18 cellular contexts compared by ENCODE assay signal in the genomic region with DNA sequence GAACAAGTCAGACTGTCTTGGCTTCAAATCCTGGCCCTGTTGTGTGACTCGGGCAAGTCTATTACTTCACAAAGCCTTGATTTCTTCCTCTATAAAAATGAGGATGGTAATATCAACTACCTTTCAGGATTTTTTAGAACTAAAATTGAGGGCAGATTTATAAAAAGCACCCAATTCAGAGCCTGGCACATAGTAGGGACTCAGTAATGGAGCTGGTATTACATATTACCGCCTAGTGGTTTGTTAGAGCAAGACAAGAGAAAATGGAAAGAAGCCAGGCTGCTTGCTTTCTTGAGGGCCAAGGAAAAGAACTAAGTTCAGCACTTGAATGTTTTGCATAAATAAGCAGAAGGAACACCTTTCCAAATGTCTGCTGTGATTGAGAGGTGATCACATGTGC. TPM values are rescaled to one million over a fixed set of nuclear protein-coding genes. Genes with fewer than 3 reads are reported as not detected.
A peak's percentile ranks its signal among the peaks of the same experiment; 100 is the strongest.
DNase-seq lines count a peak whose midpoint lies in the region; ATAC-seq, FAIRE-seq and TF ChIP-seq lines count a peak whose summit lies in the region.
"Had no signal": no experiment of that assay in that cellular context is flagged by ENCODE, and none has a peak within 500 bp of the region (broad histone marks: within the 10 kb centered on the region; RNA-seq: fewer than 3 reads in every experiment).

No MANE protein-coding gene starts in this region.

- POLR2A ChIA-PET in K562 (lab: Yijun Ruan, JAX) = interaction anchor here (1.6 kb wide), 1 partner anchor 9 kb away, joined by 4 read pairs; no protein-coding TSS in a partner anchor
- POLR2A ChIA-PET in naive thymus-derived CD8-positive, alpha-beta T cell (lab: Charles Lee) = interaction anchor here (1.2 kb wide), 1 partner anchor 20 kb away, joined by 3 read pairs; no protein-coding TSS in a partner anchor

- no peak overlapping the region for H2AFZ ChIP-seq in OCI-LY1 (ENCODE audit: low read length)
- H2AFZ ChIP-seq in K562 (ENCODE audit: low read depth, low read length) = no peak overlapping the region

- no peaks in the 10 kb centered on the region for H3K9me3 ChIP-seq in OCI-LY1 (ENCODE audit: low read length)
- H3K9me3 ChIP-seq in K562 (replicated peaks; ENCODE audit: control insufficient read depth, insufficient read depth, low read depth, low read length) = no peaks in the 10 kb centered on the region; the same call in 1 of the 2 replicates
- H3K9me3 ChIP-seq in thyroid gland = no peaks in the 10 kb centered on the region
- no peaks in the 10 kb centered on the region for H3K9me3 ChIP-seq in upper lobe of right lung
- H3K9me3 ChIP-seq: BLaER1 treated with 17β-estradiol and CSF1 and Interleukin-3, amounts not matched to agents 10 nM and 100 nM had no signal

- H3K4me3 ChIP-seq in OCI-LY1 (ENCODE audit: low read depth, low read length, poor library complexity, severe bottlenecking) (no peak overlapping the region), K562 (no peak overlapping the region), thyroid gland (replicated peaks in 1 of 3) (no peak overlapping the region), upper lobe of right lung (no peak overlapping the region)
- H3K4me3 ChIP-seq: BLaER1 treated with 17β-estradiol and CSF1 and Interleukin-3, amounts not matched to agents 10 nM and 100 nM had no signal

- in situ Hi-C loops in K562 (cut with MboI) = no loop called here

- H3K9me1 ChIP-seq in K562 (ENCODE audit: control insufficient read depth, insufficient read depth, low read length) = no peaks in the 10 kb centered on the region

- peaks cover 40% of the 10 kb centered on the region for H3K36me3 Mint-ChIP-seq in stimulated activated naive CD8-positive, alpha-beta T cell treated with anti-CD3 and anti-CD28 coated beads, Interleukin-15, Interleukin-2, amounts not matched to agents 100 ng/mL and 50 ng/mL, for 24 hours (ENCODE audit: low read depth)
- H3K36me3 Mint-ChIP-seq in naive thymus-derived CD8-positive, alpha-beta T cell = peaks cover 9 to 71% (median 18%) of the 10 kb centered on the region in 3 donors

- no peak for ATAC-seq in stimulated activated naive CD8-positive, alpha-beta T cell treated with anti-CD3 and anti-CD28 coated beads, Interleukin-15, Interleukin-2, amounts not matched to agents 100 U/mL and 50 U/mL, for 24 hours
- no peak for ATAC-seq in K562
- no peak for ATAC-seq in upper lobe of right lung
- ATAC-seq in naive thymus-derived CD8-positive, alpha-beta T cell = no peak

- H3K9me2 ChIP-seq in OCI-LY1 (ENCODE audit: low read depth, low read length) = no peaks in the 10 kb centered on the region

- no peak for DNase-seq in stimulated activated naive CD8-positive, alpha-beta T cell treated with anti-CD3 and anti-CD28 coated beads, Interleukin-15, Interleukin-2, amounts not matched to agents 100 U/mL and 50 U/mL, for 24 hours
- DNase-seq in K562 (ENCODE audit: extremely low read depth in 1 of 4, low spot score in 3 of 4) (no peak), thyroid gland (peak; percentile 14 to 23), upper lobe of right lung (no peak), T-helper 1 cell (no peak)
- no peak for DNase-seq in naive thymus-derived CD8-positive, alpha-beta T cell
- DNase-seq: ACHN; Calu3; CD4-positive, alpha-beta T cell; DMS 273 treated with DMSO at 0.1 percent for 48 hours; EL; H7; IMR-90 had no signal

- intact Hi-C loops in K562 (cut with micrococcal nuclease) = no loop called here
- intact Hi-C loops in thyroid gland (cut with DNase I) = no loop called here
- intact Hi-C loops in upper lobe of right lung (cut with DNase I) = no loop called here

- H3K9ac ChIP-seq in OCI-LY1 (ENCODE audit: low read length) = no peak overlapping the region
- no peak overlapping the region for H3K9ac ChIP-seq in K562 (ENCODE audit: insufficient read depth in 1 of 2, low read depth in 2 of 2, low read length in 2 of 2)
- H3K9ac ChIP-seq: BLaER1 treated with 17β-estradiol and CSF1 and Interleukin-3, amounts not matched to agents 10 nM and 100 nM had no signal

- peaks cover 90% of the 10 kb centered on the region for H3K36me3 ChIP-seq in OCI-LY1 (ENCODE audit: insufficient read depth, low read length)
- peaks cover 74% of the 10 kb centered on the region for H3K36me3 ChIP-seq in K562 (ENCODE audit: control insufficient read depth, insufficient read depth, low read length)
- peaks cover 5 to 6% of the 10 kb centered on the region in 2 donors for H3K36me3 ChIP-seq in thyroid gland
- H3K36me3 ChIP-seq in upper lobe of right lung = peaks cover 38% of the 10 kb centered on the region

- CTCF ChIA-PET in K562 (lab: Yijun Ruan, JAX; ENCODE audit: low intra/inter-chr PET ratio) = no interaction called here

- no peaks in the 10 kb centered on the region for H3K9me3 Mint-ChIP-seq in stimulated activated naive CD8-positive, alpha-beta T cell treated with anti-CD3 and anti-CD28 coated beads, Interleukin-15, Interleukin-2, amounts not matched to agents 100 ng/mL and 50 ng/mL, for 24 hours
- H3K9me3 Mint-ChIP-seq in naive thymus-derived CD8-positive, alpha-beta T cell = no peaks in the 10 kb centered on the region
- H3K9me3 Mint-ChIP-seq: CD4-positive, alpha-beta T cell had no signal

- peaks cover 19% of the 10 kb centered on the region; the same call in 1 of the 2 replicates for H3K79me2 ChIP-seq in OCI-LY1 (ENCODE audit: insufficient read depth, low read length)
- peaks cover 18% of the 10 kb centered on the region for H3K79me2 ChIP-seq in K562 (ENCODE audit: control insufficient read depth, insufficient read depth, low read length)

- H3K27ac Mint-ChIP-seq in stimulated activated naive CD8-positive, alpha-beta T cell treated with anti-CD3 and anti-CD28 coated beads, Interleukin-15, Interleukin-2, amounts not matched to agents 100 ng/mL and 50 ng/mL, for 24 hours = peak overlapping the region; percentile 15
- no peak overlapping the region for H3K27ac Mint-ChIP-seq in naive thymus-derived CD8-positive, alpha-beta T cell
- H3K27ac Mint-ChIP-seq: CD4-positive, alpha-beta T cell had no signal

- H3K27me3 ChIP-seq in OCI-LY1 (ENCODE audit: insufficient read depth, low read length) (no peaks in the 10 kb centered on the region), K562 (ENCODE audit: control insufficient read depth in 2 of 2, insufficient read depth in 2 of 2, low read length in 2 of 2) (no peaks in the 10 kb centered on the region), thyroid gland (no peaks in the 10 kb centered on the region), upper lobe of right lung (no peaks in the 10 kb centered on the region)
- H3K27me3 ChIP-seq: BLaER1 treated with 17β-estradiol and CSF1 and Interleukin-3, amounts not matched to agents 10 nM and 100 nM had no signal

- H3K4me1 Mint-ChIP-seq in stimulated activated naive CD8-positive, alpha-beta T cell treated with anti-CD3 and anti-CD28 coated beads, Interleukin-15, Interleukin-2, amounts not matched to agents 100 ng/mL and 50 ng/mL, for 24 hours (ENCODE audit: low read depth) = peaks cover 4% of the 10 kb centered on the region
- H3K4me1 Mint-ChIP-seq in naive thymus-derived CD8-positive, alpha-beta T cell = peaks cover 0 to 7% (median 1%) of the 10 kb centered on the region in 4 donors

- H4K20me1 ChIP-seq in OCI-LY1 (ENCODE audit: insufficient read depth, low read length) (no peaks in the 10 kb centered on the region), K562 (replicated peaks; ENCODE audit: control insufficient read depth, insufficient read depth, low read length) (no peaks in the 10 kb centered on the region; the same call in 1 of the 2 replicates)

- H3F3A ChIP-seq in OCI-LY1 (ENCODE audit: insufficient read depth, low read length) = no peaks in the 10 kb centered on the region

- no peak for TF ChIP-seq POLR2A in K562 (conservative IDR thresholded peaks at IDR 0.05)
- TF ChIP-seq POLR2A in thyroid gland (IDR thresholded peaks at IDR 0.05) = no peak

- no peak for TF ChIP-seq RAD21 in K562 (CRISPR knock-in tag; conservative IDR thresholded peaks at IDR 0.05 in 1 of 2, IDR thresholded peaks at IDR 0.05 in 1 of 2)

- H3K4me2 ChIP-seq in OCI-LY1 (ENCODE audit: low read length) (no peak overlapping the region), K562 (ENCODE audit: insufficient read depth, low read length) (no peak overlapping the region)
- H3K4me2 ChIP-seq: BLaER1 treated with 17β-estradiol and CSF1 and Interleukin-3, amounts not matched to agents 10 nM and 100 nM had no signal

- WGBS in K562 (ENCODE audit: insufficient coverage, low coverage, missing lambda C conversion rate) = 96% methylated on average over 2 of the region's 2 CpGs
- WGBS in thyroid gland, 2 donors = 60 to 80% methylated on average over 2 of the region's 2 CpGs

- H3K27ac ChIP-seq in OCI-LY1 (ENCODE audit: low read depth, low read length, poor library complexity, severe bottlenecking) = no peak overlapping the region
- H3K27ac ChIP-seq in K562 (ENCODE audit: extremely low read depth, low read depth, low read length) = no peak overlapping the region
- H3K27ac ChIP-seq in thyroid gland = peak overlapping the region in 2 of 3 donors; percentile 13 to 35
- H3K27ac ChIP-seq in upper lobe of right lung = no peak overlapping the region
- H3K27ac ChIP-seq: BLaER1 treated with 17β-estradiol and CSF1 and Interleukin-3, amounts not matched to agents 10 nM and 100 nM had no signal

- H3K27me3 Mint-ChIP-seq in stimulated activated naive CD8-positive, alpha-beta T cell treated with anti-CD3 and anti-CD28 coated beads, Interleukin-15, Interleukin-2, amounts not matched to agents 100 ng/mL and 50 ng/mL, for 24 hours = no peaks in the 10 kb centered on the region
- H3K27me3 Mint-ChIP-seq in naive thymus-derived CD8-positive, alpha-beta T cell = no peaks in the 10 kb centered on the region
- H3K27me3 Mint-ChIP-seq: CD4-positive, alpha-beta T cell had no signal

- BruUV-seq in K562 (replicated peaks; lab: Mats Ljungman, UMichigan) = no TSS peak

- H3K4me3 Mint-ChIP-seq in stimulated activated naive CD8-positive, alpha-beta T cell treated with anti-CD3 and anti-CD28 coated beads, Interleukin-15, Interleukin-2, amounts not matched to agents 100 ng/mL and 50 ng/mL, for 24 hours = no peak overlapping the region
- no peak overlapping the region for H3K4me3 Mint-ChIP-seq in naive thymus-derived CD8-positive, alpha-beta T cell
- H3K4me3 Mint-ChIP-seq: CD4-positive, alpha-beta T cell had no signal

- TF ChIP-seq CTCF in OCI-LY1 (IDR thresholded peaks at IDR 0.05; ENCODE audit: low read length) (peak; percentile 11; the same call in 1 of the 2 replicates), K562 (IDR thresholded peaks at IDR 0.05 in 2 of 3, conservative IDR thresholded peaks at IDR 0.05 in 1 of 3; ENCODE audit: insufficient read depth in 2 of 3, low read depth in 1 of 3, low read length in 3 of 3) (no peak), thyroid gland (IDR thresholded peaks at IDR 0.05) (peak in 4 of 6 experiments; percentile 17 to 53 (median 30)), upper lobe of right lung (IDR thresholded peaks at IDR 0.05) (no peak)

- H3K4me1 ChIP-seq in OCI-LY1 (ENCODE audit: insufficient read depth, low read length, severe bottlenecking) (no peaks in the 10 kb centered on the region), K562 (replicated peaks in 1 of 2; ENCODE audit: control insufficient read depth in 2 of 2, insufficient read depth in 2 of 2, low read length in 2 of 2) (no peaks in the 10 kb centered on the region; a peak in 1 of 5 replicates), thyroid gland (peaks cover 49 to 57% of the 10 kb centered on the region in 2 donors), upper lobe of right lung (no peaks in the 10 kb centered on the region)

- TF ChIP-seq EP300 in K562 (IDR thresholded peaks at IDR 0.05; ENCODE audit: low read length) = no peak

- FAIRE-seq in K562 (lab: Jason Lieb, UNC) = no peak
- FAIRE-seq: G401.6, GM19239 had no signal

RNA-seq across cellular contexts. Expression of a gene that starts 19.4 kb away (rescaled TPM):
- total RNA-seq in K562 (2011; cell fraction: chromatin; rRNA removed; ENCODE audit: low replicate concordance) = 84.4 and 88.6 TPM in 2 replicates
- 41.8 and 47.2 TPM in 2 replicates for total RNA-seq in K562 (2011; cell fraction: nucleolus; rRNA removed)
- 67.8 and 84.8 TPM in 2 replicates for total RNA-seq in K562 (2011; cell fraction: nucleoplasm; rRNA removed)
- total RNA-seq in K562 (2014; rRNA removed) (19.5 and 29.8 TPM in 2 replicates), K562 (2014; rRNA removed; fragmentation: Illumina TruSeq; extraction: Trizol) (20.1 and 23.1 TPM in 2 replicates), K562 (2015; rRNA removed; fragmentation: Illumina TruSeq; extraction: Trizol) (20.8 and 21.8 TPM in 2 replicates), K562 (2021) (20.5 and 21.1 TPM in 2 replicates), thyroid gland (10 to 100 TPM; 23.6 to 34.8 (median 26.2) TPM), upper lobe of right lung (12.9 TPM)
- polyA plus RNA-seq in K562 (2011; rRNA removed) (21.7 and 24.6 TPM in 2 replicates), K562 (2014; fragmentation: Illumina TruSeq; extraction: Trizol) (24.8 and 25.1 TPM in 2 replicates), K562 (2014; fragmentation: Nextera tagmentation; extraction: Ambion mirVana) (1 to 10 TPM; 5.0 to 6.5 TPM), K562 (2014; rRNA removed) (16.8 and 20.2 TPM in 2 replicates)
- 21.5 and 22.3 TPM in 2 replicates for polyA plus RNA-seq in K562 (2011; cell fraction: cytosol; rRNA removed)
- 27.9 and 29.2 TPM in 2 replicates for polyA plus RNA-seq in K562 (2011; cell fraction: nucleus; rRNA removed)
- polyA plus RNA-seq in K562 (2012) = 16.4 and 19.9 TPM in 2 replicates
- 24.4 and 25.1 TPM in 2 replicates for polyA minus RNA-seq in K562 (2011; rRNA and poly(A)+ RNA removed)
- 11.6 and 18.0 TPM in 2 replicates for polyA minus RNA-seq in K562 (2011; cell fraction: cytosol; rRNA and poly(A)+ RNA removed)
- polyA minus RNA-seq in K562 (2011; cell fraction: nucleus; rRNA and poly(A)+ RNA removed) = 14.3 and 22.0 TPM in 2 replicates
- total RNA-seq in naive thymus-derived CD8-positive, alpha-beta T cell = 10 to 100 TPM; 21.3 to 30.5 TPM
- polyA plus RNA-seq in naive thymus-derived CD8-positive, alpha-beta T cell = 10 to 100 TPM in 2 of 3 donors, 1 to 10 TPM in 1; 9.3 to 19.5 (median 11.4) TPM

RNA-seq across cellular contexts. Expression of a gene that starts 35.4 kb away (rescaled TPM):
- total RNA-seq in K562 (2011; cell fraction: chromatin; rRNA removed; ENCODE audit: low replicate concordance) = 63.6 and 136 TPM in 2 replicates
- 26.2 and 34.3 TPM in 2 replicates for total RNA-seq in K562 (2011; cell fraction: nucleolus; rRNA removed)
- 68.0 and 110 TPM in 2 replicates for total RNA-seq in K562 (2011; cell fraction: nucleoplasm; rRNA removed)
- total RNA-seq in K562 (2014; rRNA removed) = 28.5 and 33.3 TPM in 2 replicates
- total RNA-seq in K562 (2014; rRNA removed; fragmentation: Illumina TruSeq; extraction: Trizol) = 51.7 and 52.3 TPM in 2 replicates
- total RNA-seq in K562 (2015; rRNA removed; fragmentation: Illumina TruSeq; extraction: Trizol) = 41.6 and 49.2 TPM in 2 replicates
- 44.8 and 46.3 TPM in 2 replicates for total RNA-seq in K562 (2021)
- polyA plus RNA-seq in K562 (2011; rRNA removed) = 31.1 and 33.5 TPM in 2 replicates
- 7.2 and 16.6 TPM in 2 replicates for polyA plus RNA-seq in K562 (2011; cell fraction: cytosol; rRNA removed)
- 35.3 and 51.1 TPM in 2 replicates for polyA plus RNA-seq in K562 (2011; cell fraction: nucleus; rRNA removed)
- polyA plus RNA-seq in K562 (2012) = 21.9 and 25.1 TPM in 2 replicates
- polyA plus RNA-seq in K562 (2014; fragmentation: Illumina TruSeq; extraction: Trizol) = 37.6 and 43.7 TPM in 2 replicates
- polyA plus RNA-seq in K562 (2014; fragmentation: Nextera tagmentation; extraction: Ambion mirVana) = 10 to 100 TPM; 14.9 to 23.6 TPM
- polyA plus RNA-seq in K562 (2014; rRNA removed) = 34.0 and 36.8 TPM in 2 replicates
- polyA minus RNA-seq in K562 (2011; rRNA and poly(A)+ RNA removed) = 47.1 and 79.1 TPM in 2 replicates
- 20.4 and 21.0 TPM in 2 replicates for polyA minus RNA-seq in K562 (2011; cell fraction: cytosol; rRNA and poly(A)+ RNA removed)
- polyA minus RNA-seq in K562 (2011; cell fraction: nucleus; rRNA and poly(A)+ RNA removed) = 22.8 and 45.4 TPM in 2 replicates
- 10 to 100 TPM; 30.0 to 34.3 (median 32.4) TPM for total RNA-seq in thyroid gland
- 35.4 TPM for total RNA-seq in upper lobe of right lung
- total RNA-seq in naive thymus-derived CD8-positive, alpha-beta T cell = 10 to 100 TPM; 60.9 to 70.0 TPM
- 10 to 100 TPM; 15.4 to 31.0 (median 16.6) TPM for polyA plus RNA-seq in naive thymus-derived CD8-positive, alpha-beta T cell

RNA-seq across cellular contexts. Expression of a gene that starts 44.8 kb away (rescaled TPM):
- 41.6 and 132 TPM in 2 replicates for total RNA-seq in K562 (2011; cell fraction: chromatin; rRNA removed; ENCODE audit: low replicate concordance)
- 128 and 136 TPM in 2 replicates for total RNA-seq in K562 (2011; cell fraction: nucleolus; rRNA removed)
- 69.4 and 76.7 TPM in 2 replicates for total RNA-seq in K562 (2011; cell fraction: nucleoplasm; rRNA removed)
- 19.1 and 25.8 TPM in 2 replicates for total RNA-seq in K562 (2014; rRNA removed)
- 2.5 and 5.2 TPM in 2 replicates for total RNA-seq in K562 (2014; rRNA removed; fragmentation: Illumina TruSeq; extraction: Trizol)
- total RNA-seq in K562 (2015; rRNA removed; fragmentation: Illumina TruSeq; extraction: Trizol) = 7.5 and 7.8 TPM in 2 replicates
- 32.2 and 35.4 TPM in 2 replicates for total RNA-seq in K562 (2021)
- 14.8 and 21.0 TPM in 2 replicates for polyA plus RNA-seq in K562 (2011; rRNA removed)
- polyA plus RNA-seq in K562 (2011; cell fraction: cytosol; rRNA removed) = 21.8 and 41.8 TPM in 2 replicates
- 77.2 and 115 TPM in 2 replicates for polyA plus RNA-seq in K562 (2011; cell fraction: nucleus; rRNA removed)
- 11.4 and 14.2 TPM in 2 replicates for polyA plus RNA-seq in K562 (2012)
- 7.0 and 15.9 TPM in 2 replicates for polyA plus RNA-seq in K562 (2014; fragmentation: Illumina TruSeq; extraction: Trizol)
- polyA plus RNA-seq in K562 (2014; fragmentation: Nextera tagmentation; extraction: Ambion mirVana) = under 1 TPM; 0.76 to 0.89 TPM
- polyA plus RNA-seq in K562 (2014; rRNA removed) = 17.9 and 24.9 TPM in 2 replicates
- 7.1 and 8.8 TPM in 2 replicates for polyA minus RNA-seq in K562 (2011; rRNA and poly(A)+ RNA removed)
- 19.2 and 19.8 TPM in 2 replicates for polyA minus RNA-seq in K562 (2011; cell fraction: cytosol; rRNA and poly(A)+ RNA removed)
- 29.4 and 31.4 TPM in 2 replicates for polyA minus RNA-seq in K562 (2011; cell fraction: nucleus; rRNA and poly(A)+ RNA removed)
- 1 to 10 TPM in 2 of 4 donors, under 1 TPM in 1, not detected in 1; 0.49 to 1.2 (median 1.1) TPM for total RNA-seq in thyroid gland
- total RNA-seq in upper lobe of right lung = 109 TPM
- total RNA-seq in naive thymus-derived CD8-positive, alpha-beta T cell = 1 to 10 TPM; 1.8 to 3.0 TPM
- under 1 TPM in 2 of 3 donors, not detected in 1; 0.23 to 0.76 TPM for polyA plus RNA-seq in naive thymus-derived CD8-positive, alpha-beta T cell

Comparison
In these comparisons a context has a peak if more than half of its experiments do, and no peak if none do; other contexts are left out.
1. DNase-seq: peak in thyroid gland (2 of 2); none in stimulated activated naive CD8-positive, alpha-beta T cell treated with anti-CD3 and anti-CD28 coated beads, Interleukin-15, Interleukin-2, amounts not matched to agents 100 U/mL and 50 U/mL, for 24 hours (single experiment), K562 (0 of 4), upper lobe of right lung (single experiment), naive thymus-derived CD8-positive, alpha-beta T cell (0 of 10) and T-helper 1 cell (0 of 5).
2. H3K27ac ChIP-seq: peak in thyroid gland (2 of 3); none in OCI-LY1 (single experiment), K562 (single experiment) and upper lobe of right lung (single experiment).
3. CTCF ChIP-seq: peak in OCI-LY1 (single experiment) and thyroid gland (4 of 6); none in K562 (0 of 3) and upper lobe of right lung (single experiment).